In the genomic region with DNA sequence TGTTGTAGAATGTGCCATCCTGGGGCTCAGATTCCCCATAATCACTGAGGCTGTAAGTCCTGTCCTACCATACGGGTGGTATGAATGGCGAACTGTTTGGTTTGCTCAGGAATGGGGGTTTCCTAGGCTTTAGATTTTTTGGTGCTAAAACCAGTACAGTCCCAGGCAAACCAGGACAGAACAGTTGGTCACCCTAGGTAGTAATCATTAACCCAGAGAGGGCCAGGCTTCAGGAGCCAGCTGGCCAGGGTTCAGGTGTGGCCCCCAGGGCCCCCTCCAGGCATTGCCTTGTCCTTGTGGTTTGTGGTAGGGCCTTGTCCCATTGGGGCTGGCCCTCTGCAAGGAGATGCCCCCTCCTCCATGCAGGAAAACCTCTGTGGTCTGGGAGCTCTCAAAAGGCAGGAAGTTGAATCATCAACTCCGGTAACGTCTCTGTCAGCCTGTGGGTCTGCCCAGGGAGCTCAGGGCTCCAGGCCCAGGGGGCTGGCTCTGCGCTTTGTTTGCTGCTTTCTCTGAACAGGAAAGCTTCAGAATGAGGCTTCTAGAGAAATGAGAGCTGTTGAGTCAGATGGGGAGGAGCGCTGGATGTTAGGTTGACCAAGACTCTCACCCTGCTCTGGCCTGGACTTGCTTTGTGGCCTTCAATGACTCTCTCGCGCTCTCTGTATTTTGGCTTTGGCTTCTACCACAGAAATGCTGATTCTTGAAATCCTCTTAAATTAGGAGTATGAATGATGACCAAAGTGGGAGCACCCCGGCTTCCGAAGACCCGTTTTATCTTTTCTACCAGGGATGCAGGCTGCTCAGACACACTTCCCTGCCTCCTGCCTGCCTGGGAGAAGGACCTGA, we compare ENCODE assay signal across 8 cellular contexts. TPM values are rescaled to one million over a fixed set of nuclear protein-coding genes. Genes with fewer than 3 reads are reported as not detected.
DNase-seq lines count a peak whose midpoint lies in the region; ATAC-seq, FAIRE-seq and TF ChIP-seq lines count a peak whose summit lies in the region.

No MANE protein-coding gene starts in this region.

- H3K27ac ChIP-seq in A549 (peak overlapping the region; percentile 93 to 94), adrenal gland (peak overlapping the region; percentile 27 to 94 (median 80))

- H3K4me3 ChIP-seq in A549: no peak overlapping the region
- H3K4me3 ChIP-seq in adrenal gland: no peak overlapping the region

- peak; percentile 60 to 73 for ATAC-seq in A549
- peak; percentile 66 for ATAC-seq in HG03439 (IDR thresholded peaks at IDR 0.05; ENCODE audit: unreplicated experiment)

- peak; percentile 46 for FAIRE-seq in A549 (lab: Jason Lieb, UNC)

- no peaks in the 10 kb centered on the region for H3K9me3 ChIP-seq in A549
- no peaks in the 10 kb centered on the region for H3K9me3 ChIP-seq in adrenal gland (replicated peaks in 1 of 3)

- peak overlapping the region; percentile 58 for H3K4me2 ChIP-seq in A549

- WGBS in A549 (ENCODE audit: missing lambda C conversion rate): 23% methylated on average over 11 of the region's 11 CpGs
- WGBS in adrenal gland, 4 donors: 37 to 52% (median 39%) methylated on average over 8 to 11 of the region's 11 CpGs

- POLR2A ChIA-PET in A549 (lab: Yijun Ruan, JAX): interaction anchor here (0.6 to 2.5 kb wide), 10 partner anchors 20 to 156 kb away, joined by 3 to 41 read pairs (median 5); a partner anchor contains a TSS

- CTCF ChIA-PET in A549 (lab: Yijun Ruan, JAX): interaction anchor here (0.6 to 4.2 kb wide), 4 partner anchors 8 to 92 kb away, joined by 3 to 24 read pairs (median 5); a partner anchor contains a TSS

- TF ChIP-seq CTCF in A549 (IDR thresholded peaks at IDR 0.05): no peak
- TF ChIP-seq CTCF in adrenal gland (IDR thresholded peaks at IDR 0.05): no peak

- H3K36me3 ChIP-seq in adrenal gland (replicated peaks in 1 of 2): no peaks in the 10 kb centered on the region

- TF ChIP-seq POLR2A in A549 (IDR thresholded peaks at IDR 0.05; ENCODE audit: low read length): peak; percentile 15; the same call in 1 of the 2 replicates
- TF ChIP-seq POLR2A in GM19099 (IDR thresholded peaks at IDR 0.05; ENCODE audit: extremely low read depth, insufficient read length, low read depth): peak; percentile 52
- peak in 1 of 2 donors; percentile 77 for TF ChIP-seq POLR2A in adrenal gland (IDR thresholded peaks at IDR 0.05)

- H3K4me1 ChIP-seq in A549 (peaks cover 59% of the 10 kb centered on the region), adrenal gland (replicated peaks in 1 of 2) (peaks cover 30 to 35% of the 10 kb centered on the region in 2 donors)

- intact Hi-C loops in adrenal gland (cut with DNase I): loop anchor here in 1 of 2 donors (5.0 kb wide), 1 partner anchor 36 kb away; no protein-coding TSS in a partner anchor

- no peaks in the 10 kb centered on the region for H3K27me3 ChIP-seq in adrenal gland

- DNase-seq in A549 (ENCODE audit: low read depth in 1 of 2, low spot score in 1 of 2) (peak; percentile 80 to 92), SW480 (ENCODE audit: low spot score) (peak; percentile 99), adrenal gland (peak; percentile 55 to 92 (median 89)), iPS-NIHi11 (ENCODE audit: low spot score) (peak; percentile 54), Ammon's horn (ENCODE audit: low spot score) (no peak)
- peak in 3 of 4 experiments; percentile 19 to 69 (median 56) for DNase-seq in stimulated activated CD4-positive, alpha-beta T cell treated with anti-CD3 and anti-CD28 coated beads, Interleukin-1b, Interleukin-23, amount 100 ng/mL, for 24 hours (ENCODE audit: low read depth in 4 of 4, low spot score in 1 of 4)

- peak; percentile 35 to 36; a peak in 3 of 5 replicates for TF ChIP-seq RAD21 in A549 (conservative IDR thresholded peaks at IDR 0.05 in 1 of 2, IDR thresholded peaks at IDR 0.05 in 1 of 2)

- 0 out of 5 replicates have a peak, but pooled peaks of 1 of the 2 experiments have one; percentile 26 for TF ChIP-seq EP300 in A549 (IDR thresholded peaks at IDR 0.05)

TF ChIP-seq in A549, 52 proteins besides CTCF, POLR2A, EP300 and RAD21 (continues in another document):
- TF ChIP-seq POLR2AphosphoS2 (conservative IDR thresholded peaks at IDR 0.05; ENCODE audit: low read length): no peak
- TF ChIP-seq, protein P1, sequence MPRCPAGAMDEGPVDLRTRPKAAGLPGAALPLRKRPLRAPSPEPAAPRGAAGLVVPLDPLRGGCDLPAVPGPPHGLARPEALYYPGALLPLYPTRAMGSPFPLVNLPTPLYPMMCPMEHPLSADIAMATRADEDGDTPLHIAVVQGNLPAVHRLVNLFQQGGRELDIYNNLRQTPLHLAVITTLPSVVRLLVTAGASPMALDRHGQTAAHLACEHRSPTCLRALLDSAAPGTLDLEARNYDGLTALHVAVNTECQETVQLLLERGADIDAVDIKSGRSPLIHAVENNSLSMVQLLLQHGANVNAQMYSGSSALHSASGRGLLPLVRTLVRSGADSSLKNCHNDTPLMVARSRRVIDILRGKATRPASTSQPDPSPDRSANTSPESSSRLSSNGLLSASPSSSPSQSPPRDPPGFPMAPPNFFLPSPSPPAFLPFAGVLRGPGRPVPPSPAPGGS (IDR thresholded peaks at IDR 0.05): 0 out of 3 replicates have a peak, but pooled peaks have one; percentile 50
- no peak for TF ChIP-seq HDAC2 (IDR thresholded peaks at IDR 0.05)
- TF ChIP-seq, protein P2, sequence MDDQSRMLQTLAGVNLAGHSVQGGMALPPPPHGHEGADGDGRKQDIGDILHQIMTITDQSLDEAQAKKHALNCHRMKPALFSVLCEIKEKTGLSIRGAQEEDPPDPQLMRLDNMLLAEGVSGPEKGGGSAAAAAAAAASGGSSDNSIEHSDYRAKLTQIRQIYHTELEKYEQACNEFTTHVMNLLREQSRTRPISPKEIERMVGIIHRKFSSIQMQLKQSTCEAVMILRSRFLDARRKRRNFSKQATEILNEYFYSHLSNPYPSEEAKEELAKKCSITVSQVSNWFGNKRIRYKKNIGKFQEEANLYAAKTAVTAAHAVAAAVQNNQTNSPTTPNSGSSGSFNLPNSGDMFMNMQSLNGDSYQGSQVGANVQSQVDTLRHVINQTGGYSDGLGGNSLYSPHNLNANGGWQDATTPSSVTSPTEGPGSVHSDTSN (IDR thresholded peaks at IDR 0.05): no peak
- TF ChIP-seq, protein P3, sequence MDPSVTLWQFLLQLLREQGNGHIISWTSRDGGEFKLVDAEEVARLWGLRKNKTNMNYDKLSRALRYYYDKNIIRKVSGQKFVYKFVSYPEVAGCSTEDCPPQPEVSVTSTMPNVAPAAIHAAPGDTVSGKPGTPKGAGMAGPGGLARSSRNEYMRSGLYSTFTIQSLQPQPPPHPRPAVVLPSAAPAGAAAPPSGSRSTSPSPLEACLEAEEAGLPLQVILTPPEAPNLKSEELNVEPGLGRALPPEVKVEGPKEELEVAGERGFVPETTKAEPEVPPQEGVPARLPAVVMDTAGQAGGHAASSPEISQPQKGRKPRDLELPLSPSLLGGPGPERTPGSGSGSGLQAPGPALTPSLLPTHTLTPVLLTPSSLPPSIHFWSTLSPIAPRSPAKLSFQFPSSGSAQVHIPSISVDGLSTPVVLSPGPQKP (IDR thresholded peaks at IDR 0.05; ENCODE audit: low read depth, low read length): no peak
- no peak for TF ChIP-seq NR3C1 (IDR thresholded peaks at IDR 0.05)
- no peak for TF ChIP-seq MAZ (IDR thresholded peaks at IDR 0.05; ENCODE audit: borderline replicate concordance, low read depth, low read length)
- TF ChIP-seq, protein P4, sequence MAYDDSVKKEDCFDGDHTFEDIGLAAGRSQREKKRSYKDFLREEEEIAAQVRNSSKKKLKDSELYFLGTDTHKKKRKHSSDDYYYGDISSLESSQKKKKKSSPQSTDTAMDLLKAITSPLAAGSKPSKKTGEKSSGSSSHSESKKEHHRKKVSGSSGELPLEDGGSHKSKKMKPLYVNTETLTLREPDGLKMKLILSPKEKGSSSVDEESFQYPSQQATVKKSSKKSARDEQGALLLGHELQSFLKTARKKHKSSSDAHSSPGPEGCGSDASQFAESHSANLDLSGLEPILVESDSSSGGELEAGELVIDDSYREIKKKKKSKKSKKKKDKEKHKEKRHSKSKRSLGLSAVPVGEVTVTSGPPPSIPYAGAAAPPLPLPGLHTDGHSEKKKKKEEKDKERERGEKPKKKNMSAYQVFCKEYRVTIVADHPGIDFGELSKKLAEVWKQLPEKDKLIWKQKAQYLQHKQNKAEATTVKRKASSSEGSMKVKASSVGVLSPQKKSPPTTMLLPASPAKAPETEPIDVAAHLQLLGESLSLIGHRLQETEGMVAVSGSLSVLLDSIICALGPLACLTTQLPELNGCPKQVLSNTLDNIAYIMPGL (CRISPR knock-in tag; IDR thresholded peaks at IDR 0.05; ENCODE audit: borderline replicate concordance): no peak
- TF ChIP-seq ESRRA (IDR thresholded peaks at IDR 0.05; ENCODE audit: borderline replicate concordance, low read length): no peak
- TF ChIP-seq, protein P5, sequence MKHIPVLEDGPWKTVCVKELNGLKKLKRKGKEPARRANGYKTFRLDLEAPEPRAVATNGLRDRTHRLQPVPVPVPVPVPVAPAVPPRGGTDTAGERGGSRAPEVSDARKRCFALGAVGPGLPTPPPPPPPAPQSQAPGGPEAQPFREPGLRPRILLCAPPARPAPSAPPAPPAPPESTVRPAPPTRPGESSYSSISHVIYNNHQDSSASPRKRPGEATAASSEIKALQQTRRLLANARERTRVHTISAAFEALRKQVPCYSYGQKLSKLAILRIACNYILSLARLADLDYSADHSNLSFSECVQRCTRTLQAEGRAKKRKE (CRISPR knock-in tag; IDR thresholded peaks at IDR 0.05; ENCODE audit: low read depth): peak; percentile 59; the same call in 1 of the 2 replicates
- TF ChIP-seq ZC3H11A (IDR thresholded peaks at IDR 0.05): no peak
- TF ChIP-seq SREBF2 (IDR thresholded peaks at IDR 0.05): no peak
- TF ChIP-seq HOXA7 (CRISPR knock-in tag; IDR thresholded peaks at IDR 0.05): no peak
- TF ChIP-seq PHF8 (IDR thresholded peaks at IDR 0.05; ENCODE audit: borderline replicate concordance, low read depth): no peak
- TF ChIP-seq HOXB13 (CRISPR knock-in tag; IDR thresholded peaks at IDR 0.05; ENCODE audit: low read depth): no peak
- TF ChIP-seq MYC (IDR thresholded peaks at IDR 0.05; ENCODE audit: borderline replicate concordance, low read length): no peak
- TF ChIP-seq RFX5 (IDR thresholded peaks at IDR 0.05): no peak
- no peak for TF ChIP-seq HEYL (CRISPR knock-in tag; IDR thresholded peaks at IDR 0.05)
- no peak for TF ChIP-seq RARB (CRISPR knock-in tag; IDR thresholded peaks at IDR 0.05)
- 0 out of 2 replicates have a peak, but pooled peaks have one; percentile 43 for TF ChIP-seq JUNB (IDR thresholded peaks at IDR 0.05)
- no peak for TF ChIP-seq KDM1A (IDR thresholded peaks at IDR 0.05; ENCODE audit: low read depth)

RNA-seq across cellular contexts. Expression of a gene that starts 22.2 kb away (rescaled TPM):
- polyA plus RNA-seq in A549 (2011; rRNA removed): 21.7 and 24.0 TPM in 2 replicates
- polyA plus RNA-seq in A549 (2012; cell fraction: cytosol; rRNA removed): 21.2 and 29.1 TPM in 2 replicates
- polyA plus RNA-seq in A549 (2012; cell fraction: nucleus; rRNA removed): 30.8 and 36.0 TPM in 2 replicates
- 23.7 to 27.1 TPM (median 27.0 TPM) in 3 replicates for polyA plus RNA-seq in A549 (2017; fragmentation: RNase III; extraction: RNeasy Plus Mini Kit Qiagen cat#74134 plus additional on column Dnase treatment)
- 48.2 and 50.5 TPM in 2 replicates for polyA minus RNA-seq in A549 (2011; rRNA and poly(A)+ RNA removed)
- total RNA-seq in adrenal gland: 100 to 1,000 TPM in 1 of 8 donors, 10 to 100 TPM in 7; 60.5 to 180 (median 83.2) TPM
- 10 to 100 TPM; 10.2 to 25.8 (median 25.7) TPM for polyA plus RNA-seq in adrenal gland
